Comparison of ENCODE assay signal across 8 cellular contexts in genomic region chr3:126389112-126389791, GRCh38. TPM values are rescaled to one million over a fixed set of nuclear protein-coding genes. Genes with fewer than 3 reads are reported as not detected.
A peak's percentile ranks its signal among the peaks of the same experiment; 100 is the strongest.
DNase-seq lines count a peak whose midpoint lies in the region; ATAC-seq and TF ChIP-seq lines count a peak whose summit lies in the region.

No MANE protein-coding gene starts in this region.

- WGBS in stomach, 5 donors = 2 to 4% (median 2%) methylated on average over 25 to 58 of the region's 58 CpGs

- H3K4me1 ChIP-seq in fibroblast of lung (ENCODE audit: control insufficient read depth, extremely low read depth, insufficient read depth, low read length) = no peaks in the 10 kb centered on the region
- H3K4me1 ChIP-seq in muscle layer of colon (ENCODE audit: insufficient read depth, low read length) = peaks cover 2% of the 10 kb centered on the region
- peaks cover 10 to 17% (median 15%) of the 10 kb centered on the region in 4 donors for H3K4me1 ChIP-seq in stomach

- intact Hi-C loops in stomach (cut with DNase I; ENCODE audit: low total_unique reads) = no loop called here

- no peaks in the 10 kb centered on the region for H3K36me3 ChIP-seq in fibroblast of lung (ENCODE audit: control insufficient read depth, insufficient read depth, low read length)
- H3K36me3 ChIP-seq in muscle layer of colon (ENCODE audit: insufficient read depth, low read length) = no peaks in the 10 kb centered on the region
- no peaks in the 10 kb centered on the region for H3K36me3 ChIP-seq in stomach

- H2AFZ ChIP-seq in fibroblast of lung (ENCODE audit: low read length) = peak overlapping the region; percentile 75

- H3K4me2 ChIP-seq in fibroblast of lung (ENCODE audit: extremely low read depth, insufficient read depth, low read length) = peak overlapping the region; percentile 83

- peak overlapping the region; percentile 60 for H3K9ac ChIP-seq in fibroblast of lung (ENCODE audit: insufficient read depth, low read length)
- no peak overlapping the region for H3K9ac ChIP-seq in muscle layer of colon (ENCODE audit: low read length)

- no peak overlapping the region for H3K27ac ChIP-seq in fibroblast of lung (ENCODE audit: insufficient read depth, low read length)
- H3K27ac ChIP-seq in muscle layer of colon (ENCODE audit: low read depth, low read length) = peak overlapping the region; percentile 20
- H3K27ac ChIP-seq in stomach = peak overlapping the region; percentile 34 to 90 (median 84)

- peak overlapping the region; percentile 28 to 63 (median 47) for H3K4me3 ChIP-seq in fibroblast of lung (replicated peaks in 1 of 4; ENCODE audit: control extremely low read depth in 1 of 4, insufficient read depth in 1 of 4, low read depth in 3 of 4, low read length in 4 of 4)
- peak overlapping the region; percentile 27 to 54 for H3K4me3 ChIP-seq in muscle layer of colon (ENCODE audit: low read depth in 1 of 2, low read length in 2 of 2)
- peak overlapping the region; percentile 27 to 42 (median 36) for H3K4me3 ChIP-seq in stomach

- TF ChIP-seq POLR2A in stomach (IDR thresholded peaks at IDR 0.05) = no peak

- TF ChIP-seq CTCF in fibroblast of lung (conservative IDR thresholded peaks at IDR 0.05 in 1 of 2, IDR thresholded peaks at IDR 0.05 in 1 of 2; ENCODE audit: low read depth in 1 of 2, low read length in 2 of 2) (peak; percentile 72 to 98), stomach (IDR thresholded peaks at IDR 0.05) (peak in 6 of 7 experiments; percentile 72 to 98 (median 93))

- H3K9me3 ChIP-seq in fibroblast of lung (ENCODE audit: control insufficient read depth, insufficient read depth, low read depth, low read length) (no peaks in the 10 kb centered on the region), muscle layer of colon (ENCODE audit: low read length) (no peaks in the 10 kb centered on the region), stomach (no peaks in the 10 kb centered on the region)

- TF ChIP-seq EP300 in stomach (IDR thresholded peaks at IDR 0.05) = peak; percentile 98

- ATAC-seq in HG02885 (IDR thresholded peaks at IDR 0.05; ENCODE audit: poor library complexity, unreplicated experiment) (peak; percentile 77), GM21717 (IDR thresholded peaks at IDR 0.05; ENCODE audit: unreplicated experiment) (no peak)

- no peaks in the 10 kb centered on the region for H3K79me2 ChIP-seq in fibroblast of lung (ENCODE audit: control insufficient read depth, insufficient read depth, low read length)

- H3K27me3 ChIP-seq in fibroblast of lung (ENCODE audit: control insufficient read depth, insufficient read depth, low read length) = peaks cover 12% of the 10 kb centered on the region
- no peaks in the 10 kb centered on the region for H3K27me3 ChIP-seq in muscle layer of colon (ENCODE audit: control insufficient read depth in 1 of 2, insufficient read depth in 2 of 2, low read length in 2 of 2)
- H3K27me3 ChIP-seq in stomach = peaks cover 0 to 28% (median 5%) of the 10 kb centered on the region in 3 donors

- peak; percentile 59 for DNase-seq in GM04504 (ENCODE audit: low read depth)
- peak; percentile 84 for DNase-seq in NCI-H460 (ENCODE audit: extremely low read depth, low read depth)
- peak; percentile 24 for DNase-seq in activated CD8-positive, alpha-beta memory T cell treated with anti-CD3 and anti-CD28 coated beads, Interleukin-2, amount 50 U/mL, for 4 hours
- DNase-seq in fibroblast of lung (ENCODE audit: low read depth in 2 of 2) = peak; percentile 75 to 90
- peak; percentile 95 for DNase-seq in stomach

- no peaks in the 10 kb centered on the region for H4K20me1 ChIP-seq in fibroblast of lung (ENCODE audit: control insufficient read depth, extremely low read depth, insufficient read depth, low read length)

RNA-seq across cellular contexts. Expression of gene CFAP100, which starts 5.5 kb away (rescaled TPM):
- not detected in 2 replicates for total RNA-seq in NCI-H460 (2014; rRNA removed; shearing (Covaris generic))
- polyA plus RNA-seq in NCI-H460 (2014; cell fraction: nucleus; rRNA removed) = 1.4 TPM in 1 of 2 replicates, not detected in the other
- not detected in 2 replicates for total RNA-seq in fibroblast of lung
- polyA plus RNA-seq in fibroblast of lung = not detected in 2 replicates
- not detected in 2 replicates for polyA plus RNA-seq in fibroblast of lung (2012)
- polyA minus RNA-seq in fibroblast of lung (ENCODE audit: low replicate concordance) = not detected in 2 replicates
- not detected for total RNA-seq in stomach
- polyA plus RNA-seq in stomach = not detected

RNA-seq across cellular contexts. Expression of gene KLF15, which starts 32.0 kb away (rescaled TPM):
- 1.2 and 1.4 TPM in 2 replicates for total RNA-seq in NCI-H460 (2014; rRNA removed; shearing (Covaris generic))
- 2.9 and 4.2 TPM in 2 replicates for polyA plus RNA-seq in NCI-H460 (2014; cell fraction: nucleus; rRNA removed)
- total RNA-seq in fibroblast of lung = 4.1 and 6.4 TPM in 2 replicates
- polyA plus RNA-seq in fibroblast of lung = 0.15 and 1.0 TPM in 2 replicates
- polyA plus RNA-seq in fibroblast of lung (2012) = 0.22 and 1.2 TPM in 2 replicates
- polyA minus RNA-seq in fibroblast of lung (ENCODE audit: low replicate concordance) = 0.37 TPM in 1 of 2 replicates, not detected in the other
- total RNA-seq in stomach = 10 to 100 TPM in 4 of 5 donors, 1 to 10 TPM in 1; 4.6 to 82.9 (median 21.6) TPM
- polyA plus RNA-seq in stomach = 10 to 100 TPM; 13.6 to 16.7 (median 16.6) TPM

Comparison
In these comparisons a context has a peak if more than half of its experiments do, and no peak if none do; other contexts are left out.
1. DNase-seq: peak in every context shown above with its lines; median percentile 95 in stomach; 84 in NCI-H460; 82 in fibroblast of lung; 59 in GM04504; 24 in activated CD8-positive, alpha-beta memory T cell treated with anti-CD3 and anti-CD28 coated beads, Interleukin-2, amount 50 U/mL, for 4 hours.